ENCODE assay signal across 1 cellular context in the genomic region with DNA sequence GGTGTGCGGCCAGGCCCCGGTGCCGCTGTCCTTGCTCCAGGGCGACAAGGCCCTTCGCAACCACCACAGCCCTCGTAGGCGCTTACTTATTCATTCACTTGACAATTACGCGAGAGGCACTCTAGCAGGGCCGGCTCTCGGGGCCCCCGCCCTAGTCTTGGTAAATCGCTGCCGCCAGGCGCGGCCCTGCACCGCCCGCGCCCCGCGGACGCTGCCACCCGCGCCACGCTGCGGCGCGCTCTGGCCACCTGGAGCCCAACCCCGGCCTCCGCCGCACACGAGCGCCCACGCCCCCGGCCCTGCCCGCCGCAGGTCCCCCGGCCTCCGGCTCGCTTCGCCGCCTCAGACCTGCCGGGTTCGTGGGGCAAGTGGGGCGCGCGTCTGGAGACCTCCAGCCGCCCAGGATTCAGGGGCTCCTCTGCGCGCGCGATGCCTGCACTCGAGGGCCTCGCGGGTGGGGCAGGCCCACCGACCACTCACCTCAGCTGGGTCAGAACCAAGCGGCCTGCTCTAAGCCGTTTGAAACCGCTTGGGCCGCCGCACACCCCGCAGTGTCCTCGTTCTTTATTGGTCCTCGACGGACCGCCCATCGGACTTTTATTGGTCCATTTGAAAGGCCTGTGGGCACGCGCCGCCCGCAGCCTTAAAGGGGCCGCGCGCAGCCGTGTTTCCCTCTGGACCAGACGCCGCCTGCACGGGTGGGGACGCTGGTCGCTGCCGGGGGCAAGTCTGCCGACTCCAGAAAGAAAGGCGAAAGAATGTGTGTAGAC.
TF ChIP-seq lines count a peak whose summit lies in the region.

A gene (minus strand): TSS at position 541 of the 770 bp plus-strand sequence. CDS start 25,049 bp downstream, outside the sequence.

TF ChIP-seq in HEK293, 187 proteins besides CTCF, POLR2A, EP300 and RAD21 (continued from another document and continues in another):
- TF ChIP-seq, protein P1, sequence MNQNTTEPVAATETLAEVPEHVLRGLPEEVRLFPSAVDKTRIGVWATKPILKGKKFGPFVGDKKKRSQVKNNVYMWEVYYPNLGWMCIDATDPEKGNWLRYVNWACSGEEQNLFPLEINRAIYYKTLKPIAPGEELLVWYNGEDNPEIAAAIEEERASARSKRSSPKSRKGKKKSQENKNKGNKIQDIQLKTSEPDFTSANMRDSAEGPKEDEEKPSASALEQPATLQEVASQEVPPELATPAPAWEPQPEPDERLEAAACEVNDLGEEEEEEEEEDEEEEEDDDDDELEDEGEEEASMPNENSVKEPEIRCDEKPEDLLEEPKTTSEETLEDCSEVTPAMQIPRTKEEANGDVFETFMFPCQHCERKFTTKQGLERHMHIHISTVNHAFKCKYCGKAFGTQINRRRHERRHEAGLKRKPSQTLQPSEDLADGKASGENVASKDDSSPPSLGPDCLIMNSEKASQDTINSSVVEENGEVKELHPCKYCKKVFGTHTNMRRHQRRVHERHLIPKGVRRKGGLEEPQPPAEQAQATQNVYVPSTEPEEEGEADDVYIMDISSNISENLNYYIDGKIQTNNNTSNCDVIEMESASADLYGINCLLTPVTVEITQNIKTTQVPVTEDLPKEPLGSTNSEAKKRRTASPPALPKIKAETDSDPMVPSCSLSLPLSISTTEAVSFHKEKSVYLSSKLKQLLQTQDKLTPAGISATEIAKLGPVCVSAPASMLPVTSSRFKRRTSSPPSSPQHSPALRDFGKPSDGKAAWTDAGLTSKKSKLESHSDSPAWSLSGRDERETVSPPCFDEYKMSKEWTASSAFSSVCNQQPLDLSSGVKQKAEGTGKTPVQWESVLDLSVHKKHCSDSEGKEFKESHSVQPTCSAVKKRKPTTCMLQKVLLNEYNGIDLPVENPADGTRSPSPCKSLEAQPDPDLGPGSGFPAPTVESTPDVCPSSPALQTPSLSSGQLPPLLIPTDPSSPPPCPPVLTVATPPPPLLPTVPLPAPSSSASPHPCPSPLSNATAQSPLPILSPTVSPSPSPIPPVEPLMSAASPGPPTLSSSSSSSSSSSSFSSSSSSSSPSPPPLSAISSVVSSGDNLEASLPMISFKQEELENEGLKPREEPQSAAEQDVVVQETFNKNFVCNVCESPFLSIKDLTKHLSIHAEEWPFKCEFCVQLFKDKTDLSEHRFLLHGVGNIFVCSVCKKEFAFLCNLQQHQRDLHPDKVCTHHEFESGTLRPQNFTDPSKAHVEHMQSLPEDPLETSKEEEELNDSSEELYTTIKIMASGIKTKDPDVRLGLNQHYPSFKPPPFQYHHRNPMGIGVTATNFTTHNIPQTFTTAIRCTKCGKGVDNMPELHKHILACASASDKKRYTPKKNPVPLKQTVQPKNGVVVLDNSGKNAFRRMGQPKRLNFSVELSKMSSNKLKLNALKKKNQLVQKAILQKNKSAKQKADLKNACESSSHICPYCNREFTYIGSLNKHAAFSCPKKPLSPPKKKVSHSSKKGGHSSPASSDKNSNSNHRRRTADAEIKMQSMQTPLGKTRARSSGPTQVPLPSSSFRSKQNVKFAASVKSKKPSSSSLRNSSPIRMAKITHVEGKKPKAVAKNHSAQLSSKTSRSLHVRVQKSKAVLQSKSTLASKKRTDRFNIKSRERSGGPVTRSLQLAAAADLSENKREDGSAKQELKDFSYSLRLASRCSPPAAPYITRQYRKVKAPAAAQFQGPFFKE (tag by site-specific recombination; IDR thresholded peaks at IDR 0.05; ENCODE audit: borderline replicate concordance), result no peak
- TF ChIP-seq, protein P2, sequence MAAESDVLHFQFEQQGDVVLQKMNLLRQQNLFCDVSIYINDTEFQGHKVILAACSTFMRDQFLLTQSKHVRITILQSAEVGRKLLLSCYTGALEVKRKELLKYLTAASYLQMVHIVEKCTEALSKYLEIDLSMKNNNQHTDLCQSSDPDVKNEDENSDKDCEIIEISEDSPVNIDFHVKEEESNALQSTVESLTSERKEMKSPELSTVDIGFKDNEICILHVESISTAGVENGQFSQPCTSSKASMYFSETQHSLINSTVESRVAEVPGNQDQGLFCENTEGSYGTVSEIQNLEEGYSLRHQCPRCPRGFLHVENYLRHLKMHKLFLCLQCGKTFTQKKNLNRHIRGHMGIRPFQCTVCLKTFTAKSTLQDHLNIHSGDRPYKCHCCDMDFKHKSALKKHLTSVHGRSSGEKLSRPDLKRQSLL (tag by site-specific recombination; IDR thresholded peaks at IDR 0.05), result no peak
- TF ChIP-seq, protein P3, sequence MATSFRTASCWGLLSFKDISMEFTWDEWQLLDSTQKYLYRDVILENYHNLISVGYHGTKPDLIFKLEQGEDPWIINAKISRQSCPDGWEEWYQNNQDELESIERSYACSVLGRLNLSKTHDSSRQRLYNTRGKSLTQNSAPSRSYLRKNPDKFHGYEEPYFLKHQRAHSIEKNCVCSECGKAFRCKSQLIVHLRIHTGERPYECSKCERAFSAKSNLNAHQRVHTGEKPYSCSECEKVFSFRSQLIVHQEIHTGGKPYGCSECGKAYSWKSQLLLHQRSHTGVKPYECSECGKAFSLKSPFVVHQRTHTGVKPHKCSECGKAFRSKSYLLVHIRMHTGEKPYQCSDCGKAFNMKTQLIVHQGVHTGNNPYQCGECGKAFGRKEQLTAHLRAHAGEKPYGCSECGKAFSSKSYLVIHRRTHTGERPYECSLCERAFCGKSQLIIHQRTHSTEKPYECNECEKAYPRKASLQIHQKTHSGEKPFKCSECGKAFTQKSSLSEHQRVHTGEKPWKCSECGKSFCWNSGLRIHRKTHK (tag by site-specific recombination; IDR thresholded peaks at IDR 0.05), result no peak
- TF ChIP-seq, protein P4, sequence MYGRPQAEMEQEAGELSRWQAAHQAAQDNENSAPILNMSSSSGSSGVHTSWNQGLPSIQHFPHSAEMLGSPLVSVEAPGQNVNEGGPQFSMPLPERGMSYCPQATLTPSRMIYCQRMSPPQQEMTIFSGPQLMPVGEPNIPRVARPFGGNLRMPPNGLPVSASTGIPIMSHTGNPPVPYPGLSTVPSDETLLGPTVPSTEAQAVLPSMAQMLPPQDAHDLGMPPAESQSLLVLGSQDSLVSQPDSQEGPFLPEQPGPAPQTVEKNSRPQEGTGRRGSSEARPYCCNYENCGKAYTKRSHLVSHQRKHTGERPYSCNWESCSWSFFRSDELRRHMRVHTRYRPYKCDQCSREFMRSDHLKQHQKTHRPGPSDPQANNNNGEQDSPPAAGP (tag by site-specific recombination; IDR thresholded peaks at IDR 0.05), result peak; percentile 13; the same call in 1 of the 2 replicates
- TF ChIP-seq ZNF239 (tag by site-specific recombination; IDR thresholded peaks at IDR 0.05), result no peak
- TF ChIP-seq, protein P5, sequence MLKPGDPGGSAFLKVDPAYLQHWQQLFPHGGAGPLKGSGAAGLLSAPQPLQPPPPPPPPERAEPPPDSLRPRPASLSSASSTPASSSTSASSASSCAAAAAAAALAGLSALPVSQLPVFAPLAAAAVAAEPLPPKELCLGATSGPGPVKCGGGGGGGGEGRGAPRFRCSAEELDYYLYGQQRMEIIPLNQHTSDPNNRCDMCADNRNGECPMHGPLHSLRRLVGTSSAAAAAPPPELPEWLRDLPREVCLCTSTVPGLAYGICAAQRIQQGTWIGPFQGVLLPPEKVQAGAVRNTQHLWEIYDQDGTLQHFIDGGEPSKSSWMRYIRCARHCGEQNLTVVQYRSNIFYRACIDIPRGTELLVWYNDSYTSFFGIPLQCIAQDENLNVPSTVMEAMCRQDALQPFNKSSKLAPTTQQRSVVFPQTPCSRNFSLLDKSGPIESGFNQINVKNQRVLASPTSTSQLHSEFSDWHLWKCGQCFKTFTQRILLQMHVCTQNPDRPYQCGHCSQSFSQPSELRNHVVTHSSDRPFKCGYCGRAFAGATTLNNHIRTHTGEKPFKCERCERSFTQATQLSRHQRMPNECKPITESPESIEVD (tag by site-specific recombination; IDR thresholded peaks at IDR 0.05), result no peak
- TF ChIP-seq, protein P6, sequence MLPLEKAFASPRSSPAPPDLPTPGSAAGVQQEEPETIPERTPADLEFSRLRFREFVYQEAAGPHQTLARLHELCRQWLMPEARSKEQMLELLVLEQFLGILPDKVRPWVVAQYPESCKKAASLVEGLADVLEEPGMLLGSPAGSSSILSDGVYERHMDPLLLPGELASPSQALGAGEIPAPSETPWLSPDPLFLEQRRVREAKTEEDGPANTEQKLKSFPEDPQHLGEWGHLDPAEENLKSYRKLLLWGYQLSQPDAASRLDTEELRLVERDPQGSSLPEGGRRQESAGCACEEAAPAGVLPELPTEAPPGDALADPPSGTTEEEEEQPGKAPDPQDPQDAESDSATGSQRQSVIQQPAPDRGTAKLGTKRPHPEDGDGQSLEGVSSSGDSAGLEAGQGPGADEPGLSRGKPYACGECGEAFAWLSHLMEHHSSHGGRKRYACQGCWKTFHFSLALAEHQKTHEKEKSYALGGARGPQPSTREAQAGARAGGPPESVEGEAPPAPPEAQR (tag by site-specific recombination; IDR thresholded peaks at IDR 0.05), result no peak
- no peak for TF ChIP-seq ZNF837 (tag by site-specific recombination; IDR thresholded peaks at IDR 0.05)
- TF ChIP-seq, protein P7, sequence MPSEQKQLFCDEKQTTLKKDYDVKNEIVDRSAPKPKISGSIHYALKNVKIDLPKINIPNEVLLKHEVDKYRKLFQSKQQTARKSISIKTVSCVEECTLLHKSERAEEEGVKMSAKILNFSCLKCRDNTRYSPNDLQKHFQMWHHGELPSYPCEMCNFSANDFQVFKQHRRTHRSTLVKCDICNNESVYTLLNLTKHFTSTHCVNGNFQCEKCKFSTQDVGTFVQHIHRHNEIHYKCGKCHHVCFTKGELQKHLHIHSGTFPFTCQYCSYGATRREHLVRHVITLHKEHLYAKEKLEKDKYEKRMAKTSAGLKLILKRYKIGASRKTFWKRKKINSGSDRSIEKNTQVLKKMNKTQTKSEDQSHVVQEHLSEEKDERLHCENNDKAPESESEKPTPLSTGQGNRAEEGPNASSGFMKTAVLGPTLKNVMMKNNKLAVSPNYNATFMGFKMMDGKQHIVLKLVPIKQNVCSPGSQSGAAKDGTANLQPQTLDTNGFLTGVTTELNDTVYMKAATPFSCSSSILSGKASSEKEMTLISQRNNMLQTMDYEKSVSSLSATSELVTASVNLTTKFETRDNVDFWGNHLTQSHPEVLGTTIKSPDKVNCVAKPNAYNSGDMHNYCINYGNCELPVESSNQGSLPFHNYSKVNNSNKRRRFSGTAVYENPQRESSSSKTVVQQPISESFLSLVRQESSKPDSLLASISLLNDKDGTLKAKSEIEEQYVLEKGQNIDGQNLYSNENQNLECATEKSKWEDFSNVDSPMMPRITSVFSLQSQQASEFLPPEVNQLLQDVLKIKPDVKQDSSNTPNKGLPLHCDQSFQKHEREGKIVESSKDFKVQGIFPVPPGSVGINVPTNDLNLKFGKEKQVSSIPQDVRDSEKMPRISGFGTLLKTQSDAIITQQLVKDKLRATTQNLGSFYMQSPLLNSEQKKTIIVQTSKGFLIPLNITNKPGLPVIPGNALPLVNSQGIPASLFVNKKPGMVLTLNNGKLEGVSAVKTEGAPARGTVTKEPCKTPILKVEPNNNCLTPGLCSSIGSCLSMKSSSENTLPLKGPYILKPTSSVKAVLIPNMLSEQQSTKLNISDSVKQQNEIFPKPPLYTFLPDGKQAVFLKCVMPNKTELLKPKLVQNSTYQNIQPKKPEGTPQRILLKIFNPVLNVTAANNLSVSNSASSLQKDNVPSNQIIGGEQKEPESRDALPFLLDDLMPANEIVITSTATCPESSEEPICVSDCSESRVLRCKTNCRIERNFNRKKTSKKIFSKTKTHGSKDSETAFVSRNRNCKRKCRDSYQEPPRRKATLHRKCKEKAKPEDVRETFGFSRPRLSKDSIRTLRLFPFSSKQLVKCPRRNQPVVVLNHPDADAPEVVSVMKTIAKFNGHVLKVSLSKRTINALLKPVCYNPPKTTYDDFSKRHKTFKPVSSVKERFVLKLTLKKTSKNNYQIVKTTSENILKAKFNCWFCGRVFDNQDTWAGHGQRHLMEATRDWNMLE (tag by site-specific recombination; conservative IDR thresholded peaks at IDR 0.05; ENCODE audit: low read depth), result no peak
- peak; percentile 39; the same call in 1 of the 2 replicates for TF ChIP-seq KLF1 (tag by site-specific recombination; IDR thresholded peaks at IDR 0.05)
- TF ChIP-seq ZNF558 (tag by site-specific recombination; IDR thresholded peaks at IDR 0.05), result no peak
- TF ChIP-seq WT1 (tag by site-specific recombination; IDR thresholded peaks at IDR 0.05), result no peak
- no peak for TF ChIP-seq YY2 (tag by site-specific recombination; IDR thresholded peaks at IDR 0.05)
- no peak for TF ChIP-seq ZNF416 (tag by site-specific recombination; IDR thresholded peaks at IDR 0.05)
- TF ChIP-seq ZNF341 (tag by site-specific recombination; IDR thresholded peaks at IDR 0.05; ENCODE audit: low read depth), result no peak
- TF ChIP-seq ZNF169 (tag by site-specific recombination; IDR thresholded peaks at IDR 0.05), result no peak
- TF ChIP-seq ZNF391 (tag by site-specific recombination; IDR thresholded peaks at IDR 0.05; ENCODE audit: borderline replicate concordance, low read depth), result peak; percentile 39; the same call in 1 of the 2 replicates
- no peak for TF ChIP-seq TRIM28 (IDR thresholded peaks at IDR 0.05; ENCODE audit: borderline replicate concordance, low read length)
- no peak for TF ChIP-seq ZNF366 (tag by site-specific recombination; conservative IDR thresholded peaks at IDR 0.05)
- TF ChIP-seq ZNF560 (tag by site-specific recombination; IDR thresholded peaks at IDR 0.05; ENCODE audit: borderline replicate concordance), result no peak
- TF ChIP-seq ZNF571 (tag by site-specific recombination; IDR thresholded peaks at IDR 0.05), result no peak
- no peak for TF ChIP-seq ZNF48 (tag by site-specific recombination; IDR thresholded peaks at IDR 0.05)
- no peak for TF ChIP-seq MYNN (tag by site-specific recombination; IDR thresholded peaks at IDR 0.05; ENCODE audit: borderline replicate concordance)
- TF ChIP-seq OVOL3 (tag by site-specific recombination; IDR thresholded peaks at IDR 0.05), result peak; percentile 59; the same call in 1 of the 2 replicates
- peak; percentile 71 for TF ChIP-seq SP2 (tag by site-specific recombination; IDR thresholded peaks at IDR 0.05)
- no peak for TF ChIP-seq ZNF175 (tag by site-specific recombination; IDR thresholded peaks at IDR 0.05)
- TF ChIP-seq, protein P8, sequence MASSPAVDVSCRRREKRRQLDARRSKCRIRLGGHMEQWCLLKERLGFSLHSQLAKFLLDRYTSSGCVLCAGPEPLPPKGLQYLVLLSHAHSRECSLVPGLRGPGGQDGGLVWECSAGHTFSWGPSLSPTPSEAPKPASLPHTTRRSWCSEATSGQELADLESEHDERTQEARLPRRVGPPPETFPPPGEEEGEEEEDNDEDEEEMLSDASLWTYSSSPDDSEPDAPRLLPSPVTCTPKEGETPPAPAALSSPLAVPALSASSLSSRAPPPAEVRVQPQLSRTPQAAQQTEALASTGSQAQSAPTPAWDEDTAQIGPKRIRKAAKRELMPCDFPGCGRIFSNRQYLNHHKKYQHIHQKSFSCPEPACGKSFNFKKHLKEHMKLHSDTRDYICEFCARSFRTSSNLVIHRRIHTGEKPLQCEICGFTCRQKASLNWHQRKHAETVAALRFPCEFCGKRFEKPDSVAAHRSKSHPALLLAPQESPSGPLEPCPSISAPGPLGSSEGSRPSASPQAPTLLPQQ (tag by site-specific recombination; IDR thresholded peaks at IDR 0.05), result peak; percentile 99
- TF ChIP-seq ZNF501 (tag by site-specific recombination; IDR thresholded peaks at IDR 0.05), result 0 out of 2 replicates have a peak, but pooled peaks have one; percentile 24
- peak; percentile 82 for TF ChIP-seq KLF16 (tag by site-specific recombination; IDR thresholded peaks at IDR 0.05)
- TF ChIP-seq OSR2 (tag by site-specific recombination; IDR thresholded peaks at IDR 0.05), result no peak
- 0 out of 2 replicates have a peak, but pooled peaks have one; percentile 13 for TF ChIP-seq ZNF629 (tag by site-specific recombination; IDR thresholded peaks at IDR 0.05)
- TF ChIP-seq ZSCAN23 (tag by site-specific recombination; IDR thresholded peaks at IDR 0.05), result no peak
- TF ChIP-seq GLI2 (tag by site-specific recombination; IDR thresholded peaks at IDR 0.05; ENCODE audit: borderline replicate concordance, low read depth), result no peak
- TF ChIP-seq ZNF426 (tag by site-specific recombination; IDR thresholded peaks at IDR 0.05), result no peak
- TF ChIP-seq, protein P9, sequence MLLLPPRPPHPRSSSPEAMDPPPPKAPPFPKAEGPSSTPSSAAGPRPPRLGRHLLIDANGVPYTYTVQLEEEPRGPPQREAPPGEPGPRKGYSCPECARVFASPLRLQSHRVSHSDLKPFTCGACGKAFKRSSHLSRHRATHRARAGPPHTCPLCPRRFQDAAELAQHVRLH (tag by site-specific recombination; IDR thresholded peaks at IDR 0.05), result no peak
